Comparison of ENCODE assay signal across 8 cellular contexts in genomic region chr1:23692308-23692871, GRCh38. TPM values are rescaled to one million over a fixed set of nuclear protein-coding genes. Genes with fewer than 3 reads are reported as not detected.
DNase-seq lines count a peak whose midpoint lies in the region; ATAC-seq and TF ChIP-seq lines count a peak whose summit lies in the region.

No MANE protein-coding gene starts in this region.

- peak overlapping the region; percentile 92 for H3K4me3 ChIP-seq in CD4-positive, CD25-positive, alpha-beta regulatory T cell (ENCODE audit: low read depth, low read length)
- H3K4me3 ChIP-seq in LNCaP clone FGC (ENCODE audit: low read depth, low read length): peak overlapping the region; percentile 87

- peak in 1 of 3 donors; percentile 7 for DNase-seq in CD4-positive, CD25-positive, alpha-beta regulatory T cell
- no peak for DNase-seq in LNCaP clone FGC (ENCODE audit: low read depth)
- no peak for DNase-seq in NCI-H82 treated with DMSO at 0.1 percent for 48 hours (lab: John Stamatoyannopoulos, UW; ENCODE audit: unreplicated experiment)
- DNase-seq in HCEC 1CT: no peak
- no peak for DNase-seq in retina

- no peaks in the 10 kb centered on the region for H3K9me3 Mint-ChIP-seq in CD4-positive, CD25-positive, alpha-beta regulatory T cell
- no peaks in the 10 kb centered on the region for H3K9me3 Mint-ChIP-seq in dendritic cell treated with granulocyte-macrophage colony-stimulating factor and Interleukin-4, amounts not matched to agents 40 ng/mL and 50 ng/mL, for 4 days
- H3K9me3 Mint-ChIP-seq in nephron: no peaks in the 10 kb centered on the region

- TF ChIP-seq CTCF in LNCaP clone FGC (IDR thresholded peaks at IDR 0.05; ENCODE audit: control insufficient read depth, extremely low read depth, insufficient read depth) (no peak), nephron (IDR thresholded peaks at IDR 0.05; ENCODE audit: unreplicated experiment in 3 of 3) (no peak)

- ATAC-seq in CD4-positive, CD25-positive, alpha-beta regulatory T cell (ENCODE audit: low read depth in 2 of 2): no peak
- ATAC-seq in HG03196 (IDR thresholded peaks at IDR 0.05; ENCODE audit: unreplicated experiment): no peak

- peak overlapping the region; percentile 94 to 97 (median 96) for H3K4me3 Mint-ChIP-seq in CD4-positive, CD25-positive, alpha-beta regulatory T cell
- peak overlapping the region; percentile 90 for H3K4me3 Mint-ChIP-seq in dendritic cell treated with granulocyte-macrophage colony-stimulating factor and Interleukin-4, amounts not matched to agents 40 ng/mL and 50 ng/mL, for 4 days
- peak overlapping the region; percentile 97 to 99 (median 98) for H3K4me3 Mint-ChIP-seq in nephron

- H3K27ac Mint-ChIP-seq in CD4-positive, CD25-positive, alpha-beta regulatory T cell: peak overlapping the region; percentile 92 to 96 (median 95)
- H3K27ac Mint-ChIP-seq in dendritic cell treated with granulocyte-macrophage colony-stimulating factor and Interleukin-4, amounts not matched to agents 40 ng/mL and 50 ng/mL, for 4 days: peak overlapping the region; percentile 94
- H3K27ac Mint-ChIP-seq in nephron: peak overlapping the region; percentile 87 to 98 (median 96)

- peaks cover 12 to 56% (median 45%) of the 10 kb centered on the region in 4 donors for H3K4me1 Mint-ChIP-seq in CD4-positive, CD25-positive, alpha-beta regulatory T cell
- H3K4me1 Mint-ChIP-seq in dendritic cell treated with granulocyte-macrophage colony-stimulating factor and Interleukin-4, amounts not matched to agents 40 ng/mL and 50 ng/mL, for 4 days (ENCODE audit: low read depth): peaks cover 50% of the 10 kb centered on the region
- peaks cover 47% of the 10 kb centered on the region for H3K4me1 Mint-ChIP-seq in nephron

- no peaks in the 10 kb centered on the region for H3K27me3 ChIP-seq in CD4-positive, CD25-positive, alpha-beta regulatory T cell (ENCODE audit: control insufficient read depth, insufficient read depth, low read length)

- intact Hi-C loops in dendritic cell treated with granulocyte-macrophage colony-stimulating factor and Interleukin-4, amounts not matched to agents 40 ng/mL and 50 ng/mL, for 4 days (cut with micrococcal nuclease): loop anchor here (5.0 kb wide), 1 partner anchor 50 kb away; the partner anchor contains the start of gene ELOA

- peaks cover 35% of the 10 kb centered on the region for H3K4me1 ChIP-seq in CD4-positive, CD25-positive, alpha-beta regulatory T cell (ENCODE audit: control insufficient read depth, insufficient read depth, low read length, poor library complexity, severe bottlenecking)

- H3K27me3 Mint-ChIP-seq in CD4-positive, CD25-positive, alpha-beta regulatory T cell: peaks cover 5% of the 10 kb centered on the region
- peaks cover 7% of the 10 kb centered on the region for H3K27me3 Mint-ChIP-seq in dendritic cell treated with granulocyte-macrophage colony-stimulating factor and Interleukin-4, amounts not matched to agents 40 ng/mL and 50 ng/mL, for 4 days
- H3K27me3 Mint-ChIP-seq in nephron (ENCODE audit: low read depth): no peaks in the 10 kb centered on the region

- peaks cover 35% of the 10 kb centered on the region for H3K36me3 Mint-ChIP-seq in CD4-positive, CD25-positive, alpha-beta regulatory T cell
- H3K36me3 Mint-ChIP-seq in dendritic cell treated with granulocyte-macrophage colony-stimulating factor and Interleukin-4, amounts not matched to agents 40 ng/mL and 50 ng/mL, for 4 days (ENCODE audit: low read depth): peaks cover 58% of the 10 kb centered on the region
- H3K36me3 Mint-ChIP-seq in nephron (ENCODE audit: low read depth): peaks cover 51% of the 10 kb centered on the region

- H3K27ac ChIP-seq in CD4-positive, CD25-positive, alpha-beta regulatory T cell (ENCODE audit: insufficient read depth, low read length, poor library complexity, severe bottlenecking): peak overlapping the region; percentile 82

- no peaks in the 10 kb centered on the region for H3K9me3 ChIP-seq in CD4-positive, CD25-positive, alpha-beta regulatory T cell (ENCODE audit: control insufficient read depth in 2 of 2, low read length in 2 of 2)

- peaks cover 44% of the 10 kb centered on the region for H3K36me3 ChIP-seq in CD4-positive, CD25-positive, alpha-beta regulatory T cell (ENCODE audit: control insufficient read depth, insufficient read depth, low read length)

RNA-seq across cellular contexts. Expression of gene RPL11, which starts 0.8 kb away (rescaled TPM):
- total RNA-seq in CD4-positive, CD25-positive, alpha-beta regulatory T cell: 1,395 TPM
- 1,000 to 10,000 TPM; 1,256 to 1,673 (median 1,465) TPM for polyA plus RNA-seq in CD4-positive, CD25-positive, alpha-beta regulatory T cell

RNA-seq across cellular contexts. Expression of gene ELOA, which starts 50.9 kb away (rescaled TPM):
- total RNA-seq in CD4-positive, CD25-positive, alpha-beta regulatory T cell: 42.0 TPM
- polyA plus RNA-seq in CD4-positive, CD25-positive, alpha-beta regulatory T cell: 10 to 100 TPM; 22.6 to 34.3 (median 29.0) TPM
